In the genomic region with DNA sequence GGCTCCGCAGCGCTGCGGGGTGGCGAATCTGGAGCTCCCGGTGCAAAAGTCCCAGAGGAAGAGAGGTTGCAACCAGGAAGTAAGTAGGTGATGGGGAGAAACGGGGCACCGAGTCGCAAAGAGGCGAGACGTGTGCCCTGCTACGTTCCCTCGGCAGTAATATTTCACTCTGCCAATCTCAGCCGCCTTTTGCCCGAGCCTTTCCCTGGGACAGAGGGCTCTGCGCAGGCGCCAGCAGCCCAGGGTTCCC, we compare ENCODE assay signal across 1 cellular context.
TF ChIP-seq lines count a peak whose summit lies in the region.

A gene (minus strand): TSS at position 171 of the 250 bp plus-strand sequence. CDS start 495 bp downstream, outside the sequence.

TF ChIP-seq in K562, 482 proteins besides CTCF, POLR2A, EP300 and RAD21 (continued from another document and continues in another):
- TF ChIP-seq HNRNPUL1 (IDR thresholded peaks at IDR 0.05; ENCODE audit: low read length) (no peak), ETV1 (tag; conservative IDR thresholded peaks at IDR 0.05; ENCODE audit: low read depth) (0 out of 2 replicates have a peak, but pooled peaks have one; percentile 19), ZNF780A (CRISPR knock-in tag; IDR thresholded peaks at IDR 0.05) (no peak), TAF7 (tag; IDR thresholded peaks at IDR 0.05) (no peak), ZC3H8 (IDR thresholded peaks at IDR 0.05) (no peak), POU5F1 (IDR thresholded peaks at IDR 0.05; ENCODE audit: borderline replicate concordance, low read depth, low read length, partially characterized antibody) (no peak), E2F3 (CRISPR knock-in tag; IDR thresholded peaks at IDR 0.05) (0 out of 2 replicates have a peak, but pooled peaks have one; percentile 6), NCOR1 (IDR thresholded peaks at IDR 0.05) (peak; percentile 28), HMGN3 (IDR thresholded peaks at IDR 0.05; ENCODE audit: borderline replicate concordance, extremely low read depth, insufficient read length, low read depth, low read length) (peak; percentile 33), BCL6 (CRISPR knock-in tag; IDR thresholded peaks at IDR 0.05) (no peak), POLR2AphosphoS2 (IDR thresholded peaks at IDR 0.05; ENCODE audit: low read length) (no peak), SMARCA4 (IDR thresholded peaks at IDR 0.05) (no peak), RBBP5 (IDR thresholded peaks at IDR 0.05; ENCODE audit: borderline replicate concordance, insufficient read depth, low read length, poor library complexity, severe bottlenecking) (peak; percentile 38), ZNF644 (tag; IDR thresholded peaks at IDR 0.05; ENCODE audit: low read depth) (no peak), POLR2B (IDR thresholded peaks at IDR 0.05; ENCODE audit: low read depth, partially characterized antibody) (peak; percentile 39), ETS2 (tag; IDR thresholded peaks at IDR 0.05; ENCODE audit: borderline replicate concordance, poor library complexity, severe bottlenecking) (no peak), PML (IDR thresholded peaks at IDR 0.05; ENCODE audit: low read length) (peak; percentile 15; the same call in 1 of the 2 replicates), SIN3A (IDR thresholded peaks at IDR 0.05; ENCODE audit: borderline replicate concordance in 2 of 2, control insufficient read depth in 1 of 2, low read depth in 2 of 2, low read length in 2 of 2) (peak in 1 of 2 experiments; percentile 66; a peak in 2 of 4 replicates), SAP30 (IDR thresholded peaks at IDR 0.05; ENCODE audit: borderline replicate concordance, insufficient read depth, low read depth, low read length, poor library complexity, severe bottlenecking) (peak; percentile 87), ZFX (CRISPR knock-in tag; IDR thresholded peaks at IDR 0.05) (peak; percentile 56; the same call in 1 of the 2 replicates), XRCC5 (IDR thresholded peaks at IDR 0.05; ENCODE audit: low read depth, low read length) (0 out of 2 replicates have a peak, but pooled peaks have one; percentile 56), HDAC8 (tag; IDR thresholded peaks at IDR 0.05) (peak; percentile 26; the same call in 1 of the 2 replicates), POLR2AphosphoS5 (IDR thresholded peaks at IDR 0.05; ENCODE audit: control insufficient read depth, insufficient read depth, low read depth, low read length) (no peak), HDAC2 (IDR thresholded peaks at IDR 0.05) (peak; percentile 65), PRPF4 (IDR thresholded peaks at IDR 0.05; ENCODE audit: insufficient read depth, low read depth, low read length, poor library complexity, severe bottlenecking) (no peak), RBM39 (optimal IDR thresholded peaks at IDR 0.05; ENCODE audit: low read depth, low read length) (no peak), SRSF7 (optimal IDR thresholded peaks at IDR 0.05; ENCODE audit: low read depth, low read length) (no peak), BDP1 (IDR thresholded peaks at IDR 0.05; ENCODE audit: insufficient read depth, insufficient read length) (no peak), HSF4 (CRISPR knock-in tag; IDR thresholded peaks at IDR 0.05; ENCODE audit: borderline replicate concordance) (no peak), HDAC1 (IDR thresholded peaks at IDR 0.05) (peak in 1 of 2 experiments; percentile 96; a peak in 2 of 4 replicates), POLR2H (tag; IDR thresholded peaks at IDR 0.05; ENCODE audit: low read depth) (no peak), SNIP1 (IDR thresholded peaks at IDR 0.05; ENCODE audit: low read depth) (no peak), ZNF175 (CRISPR knock-in tag; IDR thresholded peaks at IDR 0.05; ENCODE audit: low read depth) (0 out of 2 replicates have a peak, but pooled peaks have one; percentile 65), KHSRP (IDR thresholded peaks at IDR 0.05) (no peak)
- TF ChIP-seq, protein P1, sequence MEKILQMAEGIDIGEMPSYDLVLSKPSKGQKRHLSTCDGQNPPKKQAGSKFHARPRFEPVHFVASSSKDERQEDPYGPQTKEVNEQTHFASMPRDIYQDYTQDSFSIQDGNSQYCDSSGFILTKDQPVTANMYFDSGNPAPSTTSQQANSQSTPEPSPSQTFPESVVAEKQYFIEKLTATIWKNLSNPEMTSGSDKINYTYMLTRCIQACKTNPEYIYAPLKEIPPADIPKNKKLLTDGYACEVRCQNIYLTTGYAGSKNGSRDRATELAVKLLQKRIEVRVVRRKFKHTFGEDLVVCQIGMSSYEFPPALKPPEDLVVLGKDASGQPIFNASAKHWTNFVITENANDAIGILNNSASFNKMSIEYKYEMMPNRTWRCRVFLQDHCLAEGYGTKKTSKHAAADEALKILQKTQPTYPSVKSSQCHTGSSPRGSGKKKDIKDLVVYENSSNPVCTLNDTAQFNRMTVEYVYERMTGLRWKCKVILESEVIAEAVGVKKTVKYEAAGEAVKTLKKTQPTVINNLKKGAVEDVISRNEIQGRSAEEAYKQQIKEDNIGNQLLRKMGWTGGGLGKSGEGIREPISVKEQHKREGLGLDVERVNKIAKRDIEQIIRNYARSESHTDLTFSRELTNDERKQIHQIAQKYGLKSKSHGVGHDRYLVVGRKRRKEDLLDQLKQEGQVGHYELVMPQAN (IDR thresholded peaks at IDR 0.05; ENCODE audit: borderline replicate concordance) = peak; percentile 93; the same call in 1 of the 2 replicates
- TF ChIP-seq, protein P2, sequence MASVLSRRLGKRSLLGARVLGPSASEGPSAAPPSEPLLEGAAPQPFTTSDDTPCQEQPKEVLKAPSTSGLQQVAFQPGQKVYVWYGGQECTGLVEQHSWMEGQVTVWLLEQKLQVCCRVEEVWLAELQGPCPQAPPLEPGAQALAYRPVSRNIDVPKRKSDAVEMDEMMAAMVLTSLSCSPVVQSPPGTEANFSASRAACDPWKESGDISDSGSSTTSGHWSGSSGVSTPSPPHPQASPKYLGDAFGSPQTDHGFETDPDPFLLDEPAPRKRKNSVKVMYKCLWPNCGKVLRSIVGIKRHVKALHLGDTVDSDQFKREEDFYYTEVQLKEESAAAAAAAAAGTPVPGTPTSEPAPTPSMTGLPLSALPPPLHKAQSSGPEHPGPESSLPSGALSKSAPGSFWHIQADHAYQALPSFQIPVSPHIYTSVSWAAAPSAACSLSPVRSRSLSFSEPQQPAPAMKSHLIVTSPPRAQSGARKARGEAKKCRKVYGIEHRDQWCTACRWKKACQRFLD (CRISPR knock-in tag; IDR thresholded peaks at IDR 0.05) = 0 out of 2 replicates have a peak, but pooled peaks have one; percentile 37
- TF ChIP-seq, protein P3, sequence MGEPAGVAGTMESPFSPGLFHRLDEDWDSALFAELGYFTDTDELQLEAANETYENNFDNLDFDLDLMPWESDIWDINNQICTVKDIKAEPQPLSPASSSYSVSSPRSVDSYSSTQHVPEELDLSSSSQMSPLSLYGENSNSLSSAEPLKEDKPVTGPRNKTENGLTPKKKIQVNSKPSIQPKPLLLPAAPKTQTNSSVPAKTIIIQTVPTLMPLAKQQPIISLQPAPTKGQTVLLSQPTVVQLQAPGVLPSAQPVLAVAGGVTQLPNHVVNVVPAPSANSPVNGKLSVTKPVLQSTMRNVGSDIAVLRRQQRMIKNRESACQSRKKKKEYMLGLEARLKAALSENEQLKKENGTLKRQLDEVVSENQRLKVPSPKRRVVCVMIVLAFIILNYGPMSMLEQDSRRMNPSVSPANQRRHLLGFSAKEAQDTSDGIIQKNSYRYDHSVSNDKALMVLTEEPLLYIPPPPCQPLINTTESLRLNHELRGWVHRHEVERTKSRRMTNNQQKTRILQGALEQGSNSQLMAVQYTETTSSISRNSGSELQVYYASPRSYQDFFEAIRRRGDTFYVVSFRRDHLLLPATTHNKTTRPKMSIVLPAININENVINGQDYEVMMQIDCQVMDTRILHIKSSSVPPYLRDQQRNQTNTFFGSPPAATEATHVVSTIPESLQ (CRISPR knock-in tag; IDR thresholded peaks at IDR 0.05) = no peak
- TF ChIP-seq, protein P4, sequence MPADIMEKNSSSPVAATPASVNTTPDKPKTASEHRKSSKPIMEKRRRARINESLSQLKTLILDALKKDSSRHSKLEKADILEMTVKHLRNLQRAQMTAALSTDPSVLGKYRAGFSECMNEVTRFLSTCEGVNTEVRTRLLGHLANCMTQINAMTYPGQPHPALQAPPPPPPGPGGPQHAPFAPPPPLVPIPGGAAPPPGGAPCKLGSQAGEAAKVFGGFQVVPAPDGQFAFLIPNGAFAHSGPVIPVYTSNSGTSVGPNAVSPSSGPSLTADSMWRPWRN (IDR thresholded peaks at IDR 0.05; ENCODE audit: low read depth) = no peak
- TF ChIP-seq, protein P5, sequence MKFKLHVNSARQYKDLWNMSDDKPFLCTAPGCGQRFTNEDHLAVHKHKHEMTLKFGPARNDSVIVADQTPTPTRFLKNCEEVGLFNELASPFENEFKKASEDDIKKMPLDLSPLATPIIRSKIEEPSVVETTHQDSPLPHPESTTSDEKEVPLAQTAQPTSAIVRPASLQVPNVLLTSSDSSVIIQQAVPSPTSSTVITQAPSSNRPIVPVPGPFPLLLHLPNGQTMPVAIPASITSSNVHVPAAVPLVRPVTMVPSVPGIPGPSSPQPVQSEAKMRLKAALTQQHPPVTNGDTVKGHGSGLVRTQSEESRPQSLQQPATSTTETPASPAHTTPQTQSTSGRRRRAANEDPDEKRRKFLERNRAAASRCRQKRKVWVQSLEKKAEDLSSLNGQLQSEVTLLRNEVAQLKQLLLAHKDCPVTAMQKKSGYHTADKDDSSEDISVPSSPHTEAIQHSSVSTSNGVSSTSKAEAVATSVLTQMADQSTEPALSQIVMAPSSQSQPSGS (CRISPR knock-in tag; IDR thresholded peaks at IDR 0.05) = no peak
- TF ChIP-seq, protein P6, sequence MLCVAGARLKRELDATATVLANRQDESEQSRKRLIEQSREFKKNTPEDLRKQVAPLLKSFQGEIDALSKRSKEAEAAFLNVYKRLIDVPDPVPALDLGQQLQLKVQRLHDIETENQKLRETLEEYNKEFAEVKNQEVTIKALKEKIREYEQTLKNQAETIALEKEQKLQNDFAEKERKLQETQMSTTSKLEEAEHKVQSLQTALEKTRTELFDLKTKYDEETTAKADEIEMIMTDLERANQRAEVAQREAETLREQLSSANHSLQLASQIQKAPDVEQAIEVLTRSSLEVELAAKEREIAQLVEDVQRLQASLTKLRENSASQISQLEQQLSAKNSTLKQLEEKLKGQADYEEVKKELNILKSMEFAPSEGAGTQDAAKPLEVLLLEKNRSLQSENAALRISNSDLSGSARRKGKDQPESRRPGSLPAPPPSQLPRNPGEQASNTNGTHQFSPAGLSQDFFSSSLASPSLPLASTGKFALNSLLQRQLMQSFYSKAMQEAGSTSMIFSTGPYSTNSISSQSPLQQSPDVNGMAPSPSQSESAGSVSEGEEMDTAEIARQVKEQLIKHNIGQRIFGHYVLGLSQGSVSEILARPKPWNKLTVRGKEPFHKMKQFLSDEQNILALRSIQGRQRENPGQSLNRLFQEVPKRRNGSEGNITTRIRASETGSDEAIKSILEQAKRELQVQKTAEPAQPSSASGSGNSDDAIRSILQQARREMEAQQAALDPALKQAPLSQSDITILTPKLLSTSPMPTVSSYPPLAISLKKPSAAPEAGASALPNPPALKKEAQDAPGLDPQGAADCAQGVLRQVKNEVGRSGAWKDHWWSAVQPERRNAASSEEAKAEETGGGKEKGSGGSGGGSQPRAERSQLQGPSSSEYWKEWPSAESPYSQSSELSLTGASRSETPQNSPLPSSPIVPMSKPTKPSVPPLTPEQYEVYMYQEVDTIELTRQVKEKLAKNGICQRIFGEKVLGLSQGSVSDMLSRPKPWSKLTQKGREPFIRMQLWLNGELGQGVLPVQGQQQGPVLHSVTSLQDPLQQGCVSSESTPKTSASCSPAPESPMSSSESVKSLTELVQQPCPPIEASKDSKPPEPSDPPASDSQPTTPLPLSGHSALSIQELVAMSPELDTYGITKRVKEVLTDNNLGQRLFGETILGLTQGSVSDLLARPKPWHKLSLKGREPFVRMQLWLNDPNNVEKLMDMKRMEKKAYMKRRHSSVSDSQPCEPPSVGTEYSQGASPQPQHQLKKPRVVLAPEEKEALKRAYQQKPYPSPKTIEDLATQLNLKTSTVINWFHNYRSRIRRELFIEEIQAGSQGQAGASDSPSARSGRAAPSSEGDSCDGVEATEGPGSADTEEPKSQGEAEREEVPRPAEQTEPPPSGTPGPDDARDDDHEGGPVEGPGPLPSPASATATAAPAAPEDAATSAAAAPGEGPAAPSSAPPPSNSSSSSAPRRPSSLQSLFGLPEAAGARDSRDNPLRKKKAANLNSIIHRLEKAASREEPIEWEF (CRISPR knock-in tag; IDR thresholded peaks at IDR 0.05) = no peak
- TF ChIP-seq, protein P7, sequence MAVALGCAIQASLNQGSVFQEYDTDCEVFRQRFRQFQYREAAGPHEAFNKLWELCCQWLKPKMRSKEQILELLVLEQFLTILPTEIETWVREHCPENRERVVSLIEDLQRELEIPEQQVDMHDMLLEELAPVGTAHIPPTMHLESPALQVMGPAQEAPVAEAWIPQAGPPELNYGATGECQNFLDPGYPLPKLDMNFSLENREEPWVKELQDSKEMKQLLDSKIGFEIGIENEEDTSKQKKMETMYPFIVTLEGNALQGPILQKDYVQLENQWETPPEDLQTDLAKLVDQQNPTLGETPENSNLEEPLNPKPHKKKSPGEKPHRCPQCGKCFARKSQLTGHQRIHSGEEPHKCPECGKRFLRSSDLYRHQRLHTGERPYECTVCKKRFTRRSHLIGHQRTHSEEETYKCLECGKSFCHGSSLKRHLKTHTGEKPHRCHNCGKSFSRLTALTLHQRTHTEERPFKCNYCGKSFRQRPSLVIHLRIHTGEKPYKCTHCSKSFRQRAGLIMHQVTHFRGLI (CRISPR knock-in tag; IDR thresholded peaks at IDR 0.05) = no peak
- TF ChIP-seq, protein P8, sequence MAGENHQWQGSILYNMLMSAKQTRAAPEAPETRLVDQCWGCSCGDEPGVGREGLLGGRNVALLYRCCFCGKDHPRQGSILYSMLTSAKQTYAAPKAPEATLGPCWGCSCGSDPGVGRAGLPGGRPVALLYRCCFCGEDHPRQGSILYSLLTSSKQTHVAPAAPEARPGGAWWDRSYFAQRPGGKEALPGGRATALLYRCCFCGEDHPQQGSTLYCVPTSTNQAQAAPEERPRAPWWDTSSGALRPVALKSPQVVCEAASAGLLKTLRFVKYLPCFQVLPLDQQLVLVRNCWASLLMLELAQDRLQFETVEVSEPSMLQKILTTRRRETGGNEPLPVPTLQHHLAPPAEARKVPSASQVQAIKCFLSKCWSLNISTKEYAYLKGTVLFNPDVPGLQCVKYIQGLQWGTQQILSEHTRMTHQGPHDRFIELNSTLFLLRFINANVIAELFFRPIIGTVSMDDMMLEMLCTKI (IDR thresholded peaks at IDR 0.05; ENCODE audit: partially characterized antibody) = no peak
- TF ChIP-seq, protein P9, sequence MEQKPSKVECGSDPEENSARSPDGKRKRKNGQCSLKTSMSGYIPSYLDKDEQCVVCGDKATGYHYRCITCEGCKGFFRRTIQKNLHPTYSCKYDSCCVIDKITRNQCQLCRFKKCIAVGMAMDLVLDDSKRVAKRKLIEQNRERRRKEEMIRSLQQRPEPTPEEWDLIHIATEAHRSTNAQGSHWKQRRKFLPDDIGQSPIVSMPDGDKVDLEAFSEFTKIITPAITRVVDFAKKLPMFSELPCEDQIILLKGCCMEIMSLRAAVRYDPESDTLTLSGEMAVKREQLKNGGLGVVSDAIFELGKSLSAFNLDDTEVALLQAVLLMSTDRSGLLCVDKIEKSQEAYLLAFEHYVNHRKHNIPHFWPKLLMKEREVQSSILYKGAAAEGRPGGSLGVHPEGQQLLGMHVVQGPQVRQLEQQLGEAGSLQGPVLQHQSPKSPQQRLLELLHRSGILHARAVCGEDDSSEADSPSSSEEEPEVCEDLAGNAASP (IDR thresholded peaks at IDR 0.05) = no peak
